Comparison of ENCODE assay signal across 1 cellular context in genomic region chr2:17133052-17133671, GRCh38.
A peak's percentile ranks its signal among the peaks of the same experiment; 100 is the strongest.
TF ChIP-seq lines count a peak whose summit lies in the region.

No MANE protein-coding gene starts in this region.

TF ChIP-seq in K562, 482 proteins besides CTCF, POLR2A, EP300 and RAD21 (continued from another document):
- TF ChIP-seq, protein P1, sequence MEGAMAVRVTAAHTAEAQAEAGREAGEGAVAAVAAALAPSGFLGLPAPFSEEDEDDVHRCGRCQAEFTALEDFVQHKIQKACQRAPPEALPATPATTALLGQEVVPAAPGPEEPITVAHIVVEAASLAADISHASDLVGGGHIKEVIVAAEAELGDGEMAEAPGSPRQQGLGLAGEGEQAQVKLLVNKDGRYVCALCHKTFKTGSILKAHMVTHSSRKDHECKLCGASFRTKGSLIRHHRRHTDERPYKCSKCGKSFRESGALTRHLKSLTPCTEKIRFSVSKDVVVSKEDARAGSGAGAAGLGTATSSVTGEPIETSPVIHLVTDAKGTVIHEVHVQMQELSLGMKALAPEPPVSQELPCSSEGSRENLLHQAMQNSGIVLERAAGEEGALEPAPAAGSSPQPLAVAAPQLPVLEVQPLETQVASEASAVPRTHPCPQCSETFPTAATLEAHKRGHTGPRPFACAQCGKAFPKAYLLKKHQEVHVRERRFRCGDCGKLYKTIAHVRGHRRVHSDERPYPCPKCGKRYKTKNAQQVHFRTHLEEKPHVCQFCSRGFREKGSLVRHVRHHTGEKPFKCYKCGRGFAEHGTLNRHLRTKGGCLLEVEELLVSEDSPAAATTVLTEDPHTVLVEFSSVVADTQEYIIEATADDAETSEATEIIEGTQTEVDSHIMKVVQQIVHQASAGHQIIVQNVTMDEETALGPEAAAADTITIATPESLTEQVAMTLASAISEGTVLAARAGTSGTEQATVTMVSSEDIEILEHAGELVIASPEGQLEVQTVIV (CRISPR knock-in tag; IDR thresholded peaks at IDR 0.05; ENCODE audit: borderline replicate concordance): no peak
- TF ChIP-seq PKNOX1 (IDR thresholded peaks at IDR 0.05) (no peak), CREM (IDR thresholded peaks at IDR 0.05; ENCODE audit: low read depth) (0 out of 2 replicates have a peak, but pooled peaks have one; percentile 25), FOXM1 (IDR thresholded peaks at IDR 0.05; ENCODE audit: low read depth) (peak; percentile 64; the same call in 1 of the 2 replicates), FOXM1 (CRISPR knock-in tag; IDR thresholded peaks at IDR 0.05; ENCODE audit: low read depth) (no peak), SMARCA4 (IDR thresholded peaks at IDR 0.05) (peak; percentile 84), ARHGAP35 (IDR thresholded peaks at IDR 0.05; ENCODE audit: partially characterized antibody) (no peak), CREB1 (IDR thresholded peaks at IDR 0.05) (peak; percentile 28; the same call in 1 of the 2 replicates), CREB1 (CRISPR knock-in tag; IDR thresholded peaks at IDR 0.05) (no peak), MLLT1 (IDR thresholded peaks at IDR 0.05) (peak in 1 of 2 experiments; percentile 62; a peak in 1 of 4 replicates), TAL1 (IDR thresholded peaks at IDR 0.05) (peak; percentile 78)
- TF ChIP-seq, protein P2, sequence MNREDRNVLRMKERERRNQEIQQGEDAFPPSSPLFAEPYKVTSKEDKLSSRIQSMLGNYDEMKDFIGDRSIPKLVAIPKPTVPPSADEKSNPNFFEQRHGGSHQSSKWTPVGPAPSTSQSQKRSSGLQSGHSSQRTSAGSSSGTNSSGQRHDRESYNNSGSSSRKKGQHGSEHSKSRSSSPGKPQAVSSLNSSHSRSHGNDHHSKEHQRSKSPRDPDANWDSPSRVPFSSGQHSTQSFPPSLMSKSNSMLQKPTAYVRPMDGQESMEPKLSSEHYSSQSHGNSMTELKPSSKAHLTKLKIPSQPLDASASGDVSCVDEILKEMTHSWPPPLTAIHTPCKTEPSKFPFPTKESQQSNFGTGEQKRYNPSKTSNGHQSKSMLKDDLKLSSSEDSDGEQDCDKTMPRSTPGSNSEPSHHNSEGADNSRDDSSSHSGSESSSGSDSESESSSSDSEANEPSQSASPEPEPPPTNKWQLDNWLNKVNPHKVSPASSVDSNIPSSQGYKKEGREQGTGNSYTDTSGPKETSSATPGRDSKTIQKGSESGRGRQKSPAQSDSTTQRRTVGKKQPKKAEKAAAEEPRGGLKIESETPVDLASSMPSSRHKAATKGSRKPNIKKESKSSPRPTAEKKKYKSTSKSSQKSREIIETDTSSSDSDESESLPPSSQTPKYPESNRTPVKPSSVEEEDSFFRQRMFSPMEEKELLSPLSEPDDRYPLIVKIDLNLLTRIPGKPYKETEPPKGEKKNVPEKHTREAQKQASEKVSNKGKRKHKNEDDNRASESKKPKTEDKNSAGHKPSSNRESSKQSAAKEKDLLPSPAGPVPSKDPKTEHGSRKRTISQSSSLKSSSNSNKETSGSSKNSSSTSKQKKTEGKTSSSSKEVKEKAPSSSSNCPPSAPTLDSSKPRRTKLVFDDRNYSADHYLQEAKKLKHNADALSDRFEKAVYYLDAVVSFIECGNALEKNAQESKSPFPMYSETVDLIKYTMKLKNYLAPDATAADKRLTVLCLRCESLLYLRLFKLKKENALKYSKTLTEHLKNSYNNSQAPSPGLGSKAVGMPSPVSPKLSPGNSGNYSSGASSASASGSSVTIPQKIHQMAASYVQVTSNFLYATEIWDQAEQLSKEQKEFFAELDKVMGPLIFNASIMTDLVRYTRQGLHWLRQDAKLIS (CRISPR knock-in tag; IDR thresholded peaks at IDR 0.05): peak; percentile 40; the same call in 1 of the 2 replicates
